Comparison of ENCODE assay signal across 1 cellular context in the genomic region with DNA sequence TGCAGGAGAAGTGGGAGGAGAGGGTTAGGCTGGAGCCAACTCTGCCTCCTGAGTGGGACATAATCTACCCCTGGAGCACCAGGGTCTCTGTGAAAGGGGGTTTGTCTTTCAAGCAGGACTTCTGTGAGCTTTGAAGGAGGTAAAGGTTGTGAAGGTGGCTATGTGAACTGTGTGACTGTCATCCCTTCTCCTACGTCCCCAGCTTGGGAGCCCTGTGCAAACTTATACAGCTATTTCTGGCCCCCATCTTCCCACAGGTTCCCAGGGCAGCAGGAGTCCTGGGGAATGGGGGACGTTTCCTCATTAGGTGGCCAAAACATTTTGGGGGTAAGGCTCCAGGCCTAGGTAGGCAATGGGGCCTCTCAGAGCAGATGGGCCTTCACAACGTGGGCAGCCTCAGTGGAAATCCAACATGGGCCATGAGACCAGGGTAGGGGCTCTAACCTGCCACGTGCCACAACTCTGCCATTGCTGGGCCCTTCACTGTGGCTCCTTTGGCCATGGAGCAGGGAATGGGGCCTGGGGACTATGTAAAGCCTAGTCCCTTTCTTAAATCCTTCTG.
TF ChIP-seq lines count a peak whose summit lies in the region.

No MANE protein-coding gene starts in this region.

TF ChIP-seq in HepG2, 621 proteins besides CTCF, POLR2A, EP300 and RAD21:
- TF ChIP-seq GABPB1 (CRISPR knock-in tag; IDR thresholded peaks at IDR 0.05), result no peak
